In genomic region chr2:20169796-20170467, GRCh38 we compare ENCODE assay signal across 1 cellular context.
A peak's percentile ranks its signal among the peaks of the same experiment; 100 is the strongest.
TF ChIP-seq lines count a peak whose summit lies in the region.

No MANE protein-coding gene starts in this region.

TF ChIP-seq in H1, 55 proteins besides CTCF, POLR2A, EP300 and RAD21:
- no peak for TF ChIP-seq TAF7 (optimal IDR thresholded peaks at IDR 0.05; ENCODE audit: borderline replicate concordance, low read depth, low read length)
- TF ChIP-seq TAF1 (IDR thresholded peaks at IDR 0.05; ENCODE audit: low read depth, low read length), result no peak
- no peak for TF ChIP-seq SUZ12 (IDR thresholded peaks at IDR 0.05; ENCODE audit: low read length)
- no peak for TF ChIP-seq CHD1 (IDR thresholded peaks at IDR 0.05; ENCODE audit: low read depth, low read length)
- TF ChIP-seq POU5F1 (IDR thresholded peaks at IDR 0.05; ENCODE audit: low read depth, low read length), result peak; percentile 59; the same call in 1 of the 2 replicates
- 0 out of 2 replicates have a peak, but pooled peaks have one; percentile 18 for TF ChIP-seq E2F6 (IDR thresholded peaks at IDR 0.05)
- no peak for TF ChIP-seq ZNF274 (IDR thresholded peaks at IDR 0.05; ENCODE audit: borderline replicate concordance, extremely low read depth, low read length)
TF ChIP-seq in H1: peak in this region for 2.
